ENCODE assay signal across 10 cellular contexts in genomic region chr12:52010692-52011601, GRCh38. TPM values are rescaled to one million over a fixed set of nuclear protein-coding genes. Genes with fewer than 3 reads are reported as not detected.
A peak's percentile ranks its signal among the peaks of the same experiment; 100 is the strongest.
DNase-seq lines count a peak whose midpoint lies in the region; ATAC-seq and TF ChIP-seq lines count a peak whose summit lies in the region.
"Had no signal": no experiment of that assay in that cellular context is flagged by ENCODE, and none has a peak within 500 bp of the region (broad histone marks: within the 10 kb centered on the region; RNA-seq: fewer than 3 reads in every experiment).

No MANE protein-coding gene starts in this region.

- no peaks in the 10 kb centered on the region for H3K36me3 Mint-ChIP-seq in activated CD4-positive, alpha-beta T cell treated with anti-CD3 and anti-CD28 coated beads, Interleukin-2, amount 10 ng/mL, durations not matched to agents 7 days and 5 days (ENCODE audit: low read depth)

- peaks cover 39% of the 10 kb centered on the region for H3K4me1 ChIP-seq in NT2/D1 (ENCODE audit: insufficient read depth, insufficient read length)
- peaks cover 0 to 69% (median 15%) of the 10 kb centered on the region in 3 donors for H3K4me1 ChIP-seq in gastroesophageal sphincter
- H3K4me1 ChIP-seq in sigmoid colon = peaks cover 0 to 40% (median 35%) of the 10 kb centered on the region in 4 donors

- TF ChIP-seq EP300 in gastroesophageal sphincter (IDR thresholded peaks at IDR 0.05) (no peak), sigmoid colon (IDR thresholded peaks at IDR 0.05) (no peak)

- H3K27me3 Mint-ChIP-seq in activated CD4-positive, alpha-beta T cell treated with anti-CD3 and anti-CD28 coated beads, Interleukin-2, amount 10 ng/mL, durations not matched to agents 7 days and 5 days = peaks cover 15% of the 10 kb centered on the region

- TF ChIP-seq CTCF in gastroesophageal sphincter (IDR thresholded peaks at IDR 0.05) (no peak), sigmoid colon (IDR thresholded peaks at IDR 0.05) (no peak)

- H3K27ac ChIP-seq in gastroesophageal sphincter (peak overlapping the region in 3 of 4 donors; percentile 87 to 89 (median 89)), sigmoid colon (peak overlapping the region; percentile 74 to 85 (median 82))
- H3K27ac ChIP-seq: HL-60 had no signal

- CTCF ChIA-PET in activated CD4-positive, alpha-beta T cell treated with anti-CD3 and anti-CD28 coated beads, Interleukin-2, amount 10 ng/mL, durations not matched to agents 7 days and 5 days (lab: Charles Lee) = interaction anchor here (0.7 to 9.3 kb wide), 6 partner anchors 12 to 111 kb away, joined by 3 to 168 read pairs (median 3); no protein-coding TSS in a partner anchor

- H3K27me3 ChIP-seq in NT2/D1 (ENCODE audit: insufficient read depth, insufficient read length) = peaks cover 8% of the 10 kb centered on the region
- H3K27me3 ChIP-seq in gastroesophageal sphincter = peaks cover 18% of the 10 kb centered on the region
- H3K27me3 ChIP-seq in sigmoid colon = peaks cover 9 to 21% (median 19%) of the 10 kb centered on the region in 3 donors

- H3K4me3 Mint-ChIP-seq in activated CD4-positive, alpha-beta T cell treated with anti-CD3 and anti-CD28 coated beads, Interleukin-2, amount 10 ng/mL, durations not matched to agents 7 days and 5 days = no peak overlapping the region
- H3K4me3 Mint-ChIP-seq: stimulated activated naive CD8-positive, alpha-beta T cell treated with anti-CD3 and anti-CD28 coated beads, Interleukin-15, amount 100 ng/mL, for 72 hours had no signal

- DNase-seq in DMS 273 (lab: John Stamatoyannopoulos, UW; ENCODE audit: unreplicated experiment) (peak; percentile 54), NT2/D1 (ENCODE audit: low read depth, low spot score) (no peak), sigmoid colon (no peak), ACHN (no peak)
- no peak for DNase-seq in activated CD4-positive, alpha-beta T cell treated with anti-CD3 and anti-CD28 coated beads, Interleukin-2, amount 10 ng/mL, durations not matched to agents 7 days and 5 days
- DNase-seq: stimulated activated naive CD8-positive, alpha-beta T cell treated with anti-CD3 and anti-CD28 coated beads, Interleukin-15, amount 100 ng/mL, for 72 hours had no signal

- no peak for TF ChIP-seq POLR2A in gastroesophageal sphincter (IDR thresholded peaks at IDR 0.05)
- TF ChIP-seq POLR2A in sigmoid colon (IDR thresholded peaks at IDR 0.05) = no peak

- intact Hi-C loops in sigmoid colon (cut with DNase I) = no loop called here

- POLR2A ChIA-PET in activated CD4-positive, alpha-beta T cell treated with anti-CD3 and anti-CD28 coated beads, Interleukin-2, amount 10 ng/mL, durations not matched to agents 7 days and 5 days (lab: Charles Lee) = no interaction called here

- H3K27ac Mint-ChIP-seq in activated CD4-positive, alpha-beta T cell treated with anti-CD3 and anti-CD28 coated beads, Interleukin-2, amount 10 ng/mL, durations not matched to agents 7 days and 5 days = no peak overlapping the region
- H3K27ac Mint-ChIP-seq: stimulated activated naive CD8-positive, alpha-beta T cell treated with anti-CD3 and anti-CD28 coated beads, Interleukin-15, amount 100 ng/mL, for 72 hours had no signal

- peak overlapping the region; percentile 12 for H3K9ac ChIP-seq in NT2/D1 (ENCODE audit: insufficient read length, low read depth)

- H3K9me3 ChIP-seq in NT2/D1 (ENCODE audit: insufficient read depth, low read length) = no peaks in the 10 kb centered on the region; the same call in 1 of the 2 replicates
- H3K9me3 ChIP-seq in gastroesophageal sphincter = no peaks in the 10 kb centered on the region
- H3K9me3 ChIP-seq in sigmoid colon = no peaks in the 10 kb centered on the region

- peak; percentile 10 for ATAC-seq in gastroesophageal sphincter
- ATAC-seq in esophagus mucosa = no peak
- ATAC-seq in GM18868 (IDR thresholded peaks at IDR 0.05; ENCODE audit: unreplicated experiment) = no peak
- ATAC-seq: stimulated activated naive CD8-positive, alpha-beta T cell treated with anti-CD3 and anti-CD28 coated beads, Interleukin-15, amount 100 ng/mL, for 72 hours had no signal

- peaks cover 17% of the 10 kb centered on the region for H3K4me1 Mint-ChIP-seq in activated CD4-positive, alpha-beta T cell treated with anti-CD3 and anti-CD28 coated beads, Interleukin-2, amount 10 ng/mL, durations not matched to agents 7 days and 5 days

- in situ Hi-C loops in ACHN (cut with HindIII; ENCODE audit: low pct_ligation_motif_present, low pct_unique_long_range_greater_than_20kb, low sequenced_read_pairs) = no loop called here

- WGBS in gastroesophageal sphincter (ENCODE audit: low coverage in 1 of 2), 2 donors = 21 to 53% methylated on average over 3 to 5 of the region's 8 CpGs
- WGBS in sigmoid colon, 2 donors = 67 to 77% methylated on average over 8 of the region's 8 CpGs

- H3K4me3 ChIP-seq in NT2/D1 (ENCODE audit: insufficient read length, low read depth) = no peak overlapping the region
- peak overlapping the region in 1 of 2 donors; percentile 85 for H3K4me3 ChIP-seq in gastroesophageal sphincter
- H3K4me3 ChIP-seq in sigmoid colon = peak overlapping the region in 1 of 4 donors; percentile 0

- H3K36me3 ChIP-seq in NT2/D1 (ENCODE audit: insufficient read depth, insufficient read length, low read length) (peaks cover 55% of the 10 kb centered on the region), gastroesophageal sphincter (peaks cover 0 to 48% of the 10 kb centered on the region in 2 donors), sigmoid colon (peaks cover 0 to 12% (median 2%) of the 10 kb centered on the region in 4 donors)

- no peaks in the 10 kb centered on the region for H3K9me3 Mint-ChIP-seq in activated CD4-positive, alpha-beta T cell treated with anti-CD3 and anti-CD28 coated beads, Interleukin-2, amount 10 ng/mL, durations not matched to agents 7 days and 5 days
- H3K9me3 Mint-ChIP-seq: stimulated activated naive CD8-positive, alpha-beta T cell treated with anti-CD3 and anti-CD28 coated beads, Interleukin-15, amount 100 ng/mL, for 72 hours had no signal

RNA-seq across cellular contexts. Expression of gene TAMALIN, which starts 4.2 kb away (rescaled TPM):
- total RNA-seq in gastroesophageal sphincter = 10 to 100 TPM; 11.8 to 18.0 (median 16.1) TPM
- 10 to 100 TPM in 2 of 4 donors, 1 to 10 TPM in 2; 9.2 to 11.1 (median 10.1) TPM for total RNA-seq in sigmoid colon
- polyA plus RNA-seq in sigmoid colon = 10 to 100 TPM in 1 of 3 donors, 1 to 10 TPM in 2; 4.2 to 17.0 (median 4.9) TPM
- total RNA-seq in activated CD4-positive, alpha-beta T cell treated with anti-CD3 and anti-CD28 coated beads, Interleukin-2, amount 10 ng/mL, durations not matched to agents 7 days and 5 days = 1 to 10 TPM; 5.7 to 6.9 TPM
- 3.9 TPM for total RNA-seq in esophagus mucosa

RNA-seq across cellular contexts. Expression of gene NR4A1, which starts 40.3 kb away (rescaled TPM):
- total RNA-seq in gastroesophageal sphincter = 10 to 100 TPM; 29.9 to 67.2 (median 35.2) TPM
- 100 to 1,000 TPM in 3 of 4 donors, 10 to 100 TPM in 1; 41.7 to 276 (median 167) TPM for total RNA-seq in sigmoid colon
- 10 to 100 TPM; 31.2 to 65.9 (median 45.0) TPM for polyA plus RNA-seq in sigmoid colon
- 1 to 10 TPM; 2.1 to 2.7 TPM for total RNA-seq in activated CD4-positive, alpha-beta T cell treated with anti-CD3 and anti-CD28 coated beads, Interleukin-2, amount 10 ng/mL, durations not matched to agents 7 days and 5 days
- total RNA-seq in esophagus mucosa = 2.0 TPM

RNA-seq across cellular contexts. Expression of gene ATG101, which starts 58.8 kb away (rescaled TPM):
- total RNA-seq in gastroesophageal sphincter = 10 to 100 TPM; 36.7 to 60.2 (median 52.6) TPM
- total RNA-seq in sigmoid colon = 10 to 100 TPM; 30.2 to 48.7 (median 38.2) TPM
- 10 to 100 TPM; 58.9 to 64.5 (median 61.7) TPM for polyA plus RNA-seq in sigmoid colon
- 10 to 100 TPM; 28.3 to 30.4 TPM for total RNA-seq in activated CD4-positive, alpha-beta T cell treated with anti-CD3 and anti-CD28 coated beads, Interleukin-2, amount 10 ng/mL, durations not matched to agents 7 days and 5 days
- total RNA-seq in esophagus mucosa = 35.2 TPM

RNA-seq across cellular contexts. Expression of gene ACVR1B, which starts 59.4 kb away (rescaled TPM):
- 10 to 100 TPM in 2 of 4 donors, 1 to 10 TPM in 2; 6.5 to 17.9 (median 10.5) TPM for total RNA-seq in gastroesophageal sphincter
- 1 to 10 TPM; 7.2 to 9.8 (median 8.6) TPM for total RNA-seq in sigmoid colon
- 10 to 100 TPM; 10.8 to 30.7 (median 11.1) TPM for polyA plus RNA-seq in sigmoid colon
- 1 to 10 TPM; 5.5 to 5.7 TPM for total RNA-seq in activated CD4-positive, alpha-beta T cell treated with anti-CD3 and anti-CD28 coated beads, Interleukin-2, amount 10 ng/mL, durations not matched to agents 7 days and 5 days
- total RNA-seq in esophagus mucosa = 19.2 TPM

Comparison
In these comparisons a context has a peak if more than half of its experiments do, and no peak if none do; other contexts are left out.
1. RNA of gene NR4A1, which starts 40.3 kb away (total RNA-seq): 41.7 to 276 TPM in sigmoid colon and 29.9 to 67.2 TPM in gastroesophageal sphincter; 2.1 to 2.7 TPM in activated CD4-positive, alpha-beta T cell treated with anti-CD3 and anti-CD28 coated beads, Interleukin-2, amount 10 ng/mL, durations not matched to agents 7 days and 5 days and 2.0 TPM in esophagus mucosa (single experiment); every median in the first group is over 4 times any median in the second.